10 cellular contexts compared by ENCODE assay signal in the genomic region with DNA sequence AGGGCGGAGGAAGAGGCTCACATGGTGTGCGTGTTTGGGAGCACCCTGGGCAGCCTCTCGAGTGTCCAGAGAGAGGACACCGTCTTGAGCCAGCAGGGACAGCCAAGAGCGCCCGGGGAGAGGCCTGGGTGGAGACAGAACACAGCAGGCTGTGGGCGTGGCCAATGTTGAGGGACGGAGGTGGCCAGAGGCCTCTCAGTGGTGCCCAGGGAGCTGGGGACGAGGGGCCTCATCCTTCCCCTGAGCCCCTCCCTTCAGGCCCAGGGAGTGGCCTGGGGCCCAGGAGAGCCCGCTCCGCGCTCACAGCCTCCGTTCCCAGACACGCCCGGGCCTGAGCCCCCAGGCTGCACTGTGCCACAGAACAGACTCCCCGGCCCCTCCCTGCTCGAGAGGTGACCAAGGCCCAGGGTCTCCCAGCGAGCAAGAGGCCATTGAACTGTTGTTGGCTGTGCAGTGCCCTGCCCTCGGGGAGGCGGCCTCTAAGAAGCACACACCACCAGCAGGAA. TPM values are rescaled to one million over a fixed set of nuclear protein-coding genes. Genes with fewer than 3 reads are reported as not detected.
A peak's percentile ranks its signal among the peaks of the same experiment; 100 is the strongest.
DNase-seq lines count a peak whose midpoint lies in the region; ATAC-seq and TF ChIP-seq lines count a peak whose summit lies in the region.
"Had no signal": no experiment of that assay in that cellular context is flagged by ENCODE, and none has a peak within 500 bp of the region (broad histone marks: within the 10 kb centered on the region; RNA-seq: fewer than 3 reads in every experiment).

No MANE protein-coding gene starts in this region.

- H3K4me3 Mint-ChIP-seq in activated T-cell treated with anti-CD3 and anti-CD28 coated beads, Interleukin-2, amount 50 U/mL, for 24 hours = no peak overlapping the region
- H3K4me3 Mint-ChIP-seq: activated naive CD8-positive, alpha-beta T cell treated with anti-CD3 and anti-CD28 coated beads, Interleukin-2, amount 10 ng/mL, durations not matched to agents 7 days and 5 days had no signal

- POLR2A ChIA-PET in AG04450 (lab: Yijun Ruan, JAX) = interaction anchor here (1.4 kb wide), 1 partner anchor 11 kb away, joined by 5 read pairs; no protein-coding TSS in a partner anchor

- H3K4me1 Mint-ChIP-seq in activated T-cell treated with anti-CD3 and anti-CD28 coated beads, Interleukin-2, amount 50 U/mL, for 24 hours (ENCODE audit: low read depth) = no peaks in the 10 kb centered on the region
- H3K4me1 Mint-ChIP-seq: activated naive CD8-positive, alpha-beta T cell treated with anti-CD3 and anti-CD28 coated beads, Interleukin-2, amount 10 ng/mL, durations not matched to agents 7 days and 5 days had no signal

- no peaks in the 10 kb centered on the region for H3K27me3 Mint-ChIP-seq in activated T-cell treated with anti-CD3 and anti-CD28 coated beads, Interleukin-2, amount 50 U/mL, for 24 hours
- H3K27me3 Mint-ChIP-seq: activated naive CD8-positive, alpha-beta T cell treated with anti-CD3 and anti-CD28 coated beads, Interleukin-2, amount 10 ng/mL, durations not matched to agents 7 days and 5 days had no signal

- ATAC-seq in GM21515 (IDR thresholded peaks at IDR 0.05; ENCODE audit: unreplicated experiment) = no peak
- ATAC-seq in GM18858 (IDR thresholded peaks at IDR 0.05; ENCODE audit: unreplicated experiment) = no peak
- ATAC-seq in omental fat pad (ENCODE audit: low FRiP score) = no peak

- DNase-seq in AG04450 (ENCODE audit: low read depth, low spot score) (no peak), LNCaP clone FGC (ENCODE audit: low read depth) (peak; percentile 15), dedifferentiated amniotic fluid mesenchymal stem cell (ENCODE audit: extremely low spot score) (peak; percentile 16), medulla oblongata (ENCODE audit: extremely low spot score) (peak; percentile 11), omental fat pad (ENCODE audit: low spot score) (no peak)
- no peak for DNase-seq in activated T-cell treated with anti-CD3 and anti-CD28 coated beads, Interleukin-2, amount 50 U/mL, for 24 hours
- DNase-seq: activated naive CD8-positive, alpha-beta T cell treated with anti-CD3 and anti-CD28 coated beads, Interleukin-2, amount 10 ng/mL, durations not matched to agents 7 days and 5 days; kidney glomerular epithelial cell had no signal

- no peak overlapping the region for H3K27ac ChIP-seq in AG04450 (ENCODE audit: low read depth, low read length)

- CTCF ChIA-PET in AG04450 (lab: Charles Lee) = no interaction called here

- peaks cover 47% of the 10 kb centered on the region for H3K27me3 ChIP-seq in AG04450 (ENCODE audit: control insufficient read depth, insufficient read depth, low read length)

- H3K36me3 Mint-ChIP-seq in activated T-cell treated with anti-CD3 and anti-CD28 coated beads, Interleukin-2, amount 50 U/mL, for 24 hours (ENCODE audit: low read depth) = no peaks in the 10 kb centered on the region
- H3K36me3 Mint-ChIP-seq: activated naive CD8-positive, alpha-beta T cell treated with anti-CD3 and anti-CD28 coated beads, Interleukin-2, amount 10 ng/mL, durations not matched to agents 7 days and 5 days had no signal

- no peak overlapping the region for H3K27ac Mint-ChIP-seq in activated T-cell treated with anti-CD3 and anti-CD28 coated beads, Interleukin-2, amount 50 U/mL, for 24 hours
- H3K27ac Mint-ChIP-seq: activated naive CD8-positive, alpha-beta T cell treated with anti-CD3 and anti-CD28 coated beads, Interleukin-2, amount 10 ng/mL, durations not matched to agents 7 days and 5 days had no signal

- H3K4me3 ChIP-seq in AG04450 (ENCODE audit: low read depth, low read length) (no peak overlapping the region), LNCaP clone FGC (ENCODE audit: low read depth, low read length) (no peak overlapping the region)

- H3K9me3 Mint-ChIP-seq in activated T-cell treated with anti-CD3 and anti-CD28 coated beads, Interleukin-2, amount 50 U/mL, for 24 hours = no peaks in the 10 kb centered on the region
- H3K9me3 Mint-ChIP-seq: activated naive CD8-positive, alpha-beta T cell treated with anti-CD3 and anti-CD28 coated beads, Interleukin-2, amount 10 ng/mL, durations not matched to agents 7 days and 5 days had no signal

- no peaks in the 10 kb centered on the region; the same call in 1 of the 2 replicates for H3K9me3 ChIP-seq in AG04450 (ENCODE audit: control insufficient read depth, insufficient read depth, low read length)

- peak; percentile 28; the same call in 1 of the 2 replicates for TF ChIP-seq CTCF in AG04450 (IDR thresholded peaks at IDR 0.05; ENCODE audit: low read depth, low read length)
- 0 out of 2 replicates have a peak, but pooled peaks have one; percentile 9 for TF ChIP-seq CTCF in LNCaP clone FGC (IDR thresholded peaks at IDR 0.05; ENCODE audit: control insufficient read depth, extremely low read depth, insufficient read depth)
- TF ChIP-seq CTCF in omental fat pad (IDR thresholded peaks at IDR 0.05) = no peak

RNA-seq across cellular contexts. Expression of gene CDKN1C, which starts 48.4 kb away (rescaled TPM):
- 6.3 and 8.1 TPM in 2 replicates for polyA plus RNA-seq in AG04450 (2011; rRNA removed)
- 1.8 and 4.0 TPM in 2 replicates for polyA minus RNA-seq in AG04450 (2011; rRNA and poly(A)+ RNA removed)
- 100 to 1,000 TPM; 111 to 314 (median 138) TPM for total RNA-seq in omental fat pad

Comparison
In these comparisons a context has a peak if more than half of its experiments do, and no peak if none do; other contexts are left out.
1. DNase-seq: peak in LNCaP clone FGC (single experiment), dedifferentiated amniotic fluid mesenchymal stem cell (single experiment) and medulla oblongata (single experiment); none in AG04450 (single experiment), activated T-cell treated with anti-CD3 and anti-CD28 coated beads, Interleukin-2, amount 50 U/mL, for 24 hours (single experiment) and omental fat pad (single experiment).
2. CTCF ChIP-seq: peak in AG04450 (single experiment) and LNCaP clone FGC (single experiment); none in omental fat pad (0 of 3).